8 cellular contexts compared by ENCODE assay signal in the genomic region with DNA sequence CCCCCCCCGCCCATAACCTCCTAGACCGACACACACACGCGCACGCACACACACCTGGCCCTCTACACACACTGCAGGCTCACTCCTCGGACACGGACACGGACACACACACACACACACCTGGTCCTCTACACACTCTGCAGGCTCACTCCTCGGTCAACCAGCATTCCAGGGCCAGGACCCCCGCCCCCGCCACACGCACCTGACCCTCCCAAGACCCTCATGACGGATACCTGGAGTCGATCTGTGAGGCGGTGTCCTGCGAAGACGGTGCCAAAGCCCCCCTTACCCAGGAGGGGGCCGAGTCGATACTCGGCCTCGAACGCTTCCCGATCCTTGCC. TPM values are rescaled to one million over a fixed set of nuclear protein-coding genes. Genes with fewer than 3 reads are reported as not detected.
DNase-seq lines count a peak whose midpoint lies in the region; FAIRE-seq and TF ChIP-seq lines count a peak whose summit lies in the region.

No MANE protein-coding gene starts in this region.

- H3K9me3 ChIP-seq in HEK293 (ENCODE audit: control insufficient read depth, insufficient read depth, low read depth, low read length), result no peaks in the 10 kb centered on the region
- peaks cover 10% of the 10 kb centered on the region for H3K9me3 ChIP-seq in WERI-Rb-1 (ENCODE audit: severe bottlenecking)
- H3K9me3 ChIP-seq in right atrium auricular region, result no peaks in the 10 kb centered on the region
- no peaks in the 10 kb centered on the region for H3K9me3 ChIP-seq in small intestine (ENCODE audit: control insufficient read depth, low read depth)

- H3K4me3 ChIP-seq in HEK293 (ENCODE audit: low read depth, low read length) (peak overlapping the region; percentile 60), WERI-Rb-1 (ENCODE audit: low read depth, low read length) (peak overlapping the region; percentile 60), right atrium auricular region (peak overlapping the region; percentile 53 to 61), small intestine (ENCODE audit: low read depth in 1 of 2, low read length in 2 of 2) (peak overlapping the region; percentile 56 to 79)

- TF ChIP-seq CTCF in HEK293 (tag by site-specific recombination; IDR thresholded peaks at IDR 0.05) (no peak), WERI-Rb-1 (IDR thresholded peaks at IDR 0.05; ENCODE audit: low read depth, low read length) (no peak), right atrium auricular region (IDR thresholded peaks at IDR 0.05) (no peak)

- H3K36me3 ChIP-seq in HEK293 (ENCODE audit: control insufficient read depth in 2 of 2, insufficient read depth in 1 of 2, low read length in 2 of 2) (peaks cover 0 to 48% of the 10 kb centered on the region in 2 experiments; a peak in 2 of 3 replicates), WERI-Rb-1 (no peaks in the 10 kb centered on the region; the same call in 1 of the 2 replicates), right atrium auricular region (peaks cover 10% of the 10 kb centered on the region), small intestine (ENCODE audit: control insufficient read depth in 2 of 2, insufficient read depth in 2 of 2, low read length in 2 of 2) (peaks cover 3 to 9% of the 10 kb centered on the region in 2 donors)

- DNase-seq in WERI-Rb-1 (no peak), right atrium auricular region (ENCODE audit: low spot score) (no peak), small intestine (no peak), hippocampal formation (lab: John Stamatoyannopoulos, UW) (no peak), SKM-1 (lab: John Stamatoyannopoulos, UW; ENCODE audit: unreplicated experiment) (no peak), T-helper 9 cell (no peak), HCEC 1CT (no peak)

- FAIRE-seq in small intestine (lab: Jason Lieb, UNC), result no peak

- H3K27ac ChIP-seq in HEK293 (ENCODE audit: extremely low read depth, low read depth, low read length) (peak overlapping the region; percentile 58), WERI-Rb-1 (peak overlapping the region; percentile 69), right atrium auricular region (peak overlapping the region; percentile 70 to 87), small intestine (ENCODE audit: low read depth in 1 of 2, low read length in 1 of 2) (peak overlapping the region; percentile 25 to 82)

- 5 to 43% (median 13%) methylated on average over 13 to 23 of the region's 23 CpGs for WGBS in small intestine, 3 donors

- POLR2A ChIA-PET in HEK293 (lab: Yijun Ruan, JAX), result no interaction called here

- H3K27me3 ChIP-seq in WERI-Rb-1 (ENCODE audit: insufficient read depth, low read depth, severe bottlenecking), result no peaks in the 10 kb centered on the region
- no peaks in the 10 kb centered on the region for H3K27me3 ChIP-seq in right atrium auricular region
- no peaks in the 10 kb centered on the region for H3K27me3 ChIP-seq in small intestine (ENCODE audit: control insufficient read depth in 2 of 2, insufficient read depth in 2 of 2, low read length in 2 of 2)

- CTCF ChIA-PET in HEK293 (lab: Yijun Ruan, JAX), result interaction anchor here (0.7 kb wide), 1 partner anchor 238 kb away, joined by 5 read pairs; no protein-coding TSS in a partner anchor

- H3K4me1 ChIP-seq in HEK293 (ENCODE audit: control insufficient read depth, insufficient read depth, low read length) (0 out of 2 replicates have a peak, but pooled peaks cover 3% of the 10 kb centered on the region), right atrium auricular region (peaks cover 0 to 24% of the 10 kb centered on the region in 2 donors), small intestine (ENCODE audit: control insufficient read depth in 2 of 2, insufficient read depth in 1 of 2, low read depth in 1 of 2, low read length in 1 of 2) (no peaks in the 10 kb centered on the region)

TF ChIP-seq in HEK293, 187 proteins besides CTCF, POLR2A, EP300 and RAD21:
- TF ChIP-seq ZNF747 (tag by site-specific recombination; IDR thresholded peaks at IDR 0.05), result no peak
- TF ChIP-seq, protein P1, sequence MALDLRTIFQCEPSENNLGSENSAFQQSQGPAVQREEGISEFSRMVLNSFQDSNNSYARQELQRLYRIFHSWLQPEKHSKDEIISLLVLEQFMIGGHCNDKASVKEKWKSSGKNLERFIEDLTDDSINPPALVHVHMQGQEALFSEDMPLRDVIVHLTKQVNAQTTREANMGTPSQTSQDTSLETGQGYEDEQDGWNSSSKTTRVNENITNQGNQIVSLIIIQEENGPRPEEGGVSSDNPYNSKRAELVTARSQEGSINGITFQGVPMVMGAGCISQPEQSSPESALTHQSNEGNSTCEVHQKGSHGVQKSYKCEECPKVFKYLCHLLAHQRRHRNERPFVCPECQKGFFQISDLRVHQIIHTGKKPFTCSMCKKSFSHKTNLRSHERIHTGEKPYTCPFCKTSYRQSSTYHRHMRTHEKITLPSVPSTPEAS (tag by site-specific recombination; IDR thresholded peaks at IDR 0.05), result peak; percentile 76

RNA-seq across cellular contexts. Expression of gene PIM2, which starts 0.6 kb away (rescaled TPM):
- 1 to 10 TPM; 5.4 to 9.1 TPM for total RNA-seq in right atrium auricular region
- polyA plus RNA-seq in small intestine, result 10 to 100 TPM in 2 of 3 donors, 1 to 10 TPM in 1; 2.9 to 35.1 (median 10.1) TPM

RNA-seq across cellular contexts. Expression of gene SLC35A2, which starts 6.8 kb away (rescaled TPM):
- total RNA-seq in right atrium auricular region, result 10 to 100 TPM; 16.8 to 18.8 TPM
- polyA plus RNA-seq in small intestine, result 10 to 100 TPM in 1 of 3 donors, 1 to 10 TPM in 2; 8.1 to 31.5 (median 9.7) TPM

RNA-seq across cellular contexts. Expression of gene PQBP1, which starts 20.5 kb away (rescaled TPM):
- total RNA-seq in right atrium auricular region, result 10 to 100 TPM; 44.4 to 66.7 TPM
- polyA plus RNA-seq in small intestine, result 100 to 1,000 TPM in 2 of 3 donors, 10 to 100 TPM in 1; 77.8 to 186 (median 125) TPM

RNA-seq across cellular contexts. Expression of gene TIMM17B, which starts 20.7 kb away (rescaled TPM):
- 10 to 100 TPM; 49.2 to 56.5 TPM for total RNA-seq in right atrium auricular region
- 10 to 100 TPM; 65.5 to 72.5 (median 66.7) TPM for polyA plus RNA-seq in small intestine

RNA-seq across cellular contexts. Expression of gene OTUD5, which starts 39.1 kb away (rescaled TPM):
- total RNA-seq in right atrium auricular region, result 10 to 100 TPM; 15.4 to 23.9 TPM
- polyA plus RNA-seq in small intestine, result 10 to 100 TPM; 28.3 to 57.5 (median 37.0) TPM
